ENCODE assay signal across 8 cellular contexts in genomic region chr1:33180226-33181037, GRCh38. TPM values are rescaled to one million over a fixed set of nuclear protein-coding genes. Genes with fewer than 3 reads are reported as not detected.
DNase-seq lines count a peak whose midpoint lies in the region; ATAC-seq and TF ChIP-seq lines count a peak whose summit lies in the region.

No MANE protein-coding gene starts in this region.

- H3K4me3 ChIP-seq in WI38 (ENCODE audit: low read depth, low read length) (peak overlapping the region; percentile 76), breast epithelium (peak overlapping the region; percentile 75 to 93 (median 84)), iPS-20b (ENCODE audit: low read length) (peak overlapping the region; percentile 77), skeletal muscle satellite cell (ENCODE audit: low read length) (peak overlapping the region; percentile 82)

- H3K9ac ChIP-seq in iPS-20b (ENCODE audit: low read depth, low read length) = no peak overlapping the region
- H3K9ac ChIP-seq in skeletal muscle satellite cell (ENCODE audit: low read depth, low read length) = peak overlapping the region; percentile 58

- peak overlapping the region in 1 of 2 donors; percentile 90 for H3K27ac ChIP-seq in breast epithelium
- no peak overlapping the region for H3K27ac ChIP-seq in iPS-20b (ENCODE audit: low read length)

- H3K27me3 ChIP-seq in breast epithelium = no peaks in the 10 kb centered on the region
- peaks cover 13% of the 10 kb centered on the region; the same call in 1 of the 2 replicates for H3K27me3 ChIP-seq in iPS-20b (ENCODE audit: insufficient read depth, low read length)
- H3K27me3 ChIP-seq in skeletal muscle satellite cell (ENCODE audit: control insufficient read depth, insufficient read depth, low read length) = peaks cover 17% of the 10 kb centered on the region

- no peaks in the 10 kb centered on the region for H3K36me3 ChIP-seq in breast epithelium
- no peaks in the 10 kb centered on the region for H3K36me3 ChIP-seq in iPS-20b (ENCODE audit: insufficient read depth, low read depth, low read length)
- no peaks in the 10 kb centered on the region for H3K36me3 ChIP-seq in skeletal muscle satellite cell (ENCODE audit: insufficient read depth, low read length)

- H3K9me3 ChIP-seq in breast epithelium = no peaks in the 10 kb centered on the region
- H3K9me3 ChIP-seq in iPS-20b (ENCODE audit: insufficient read depth, low read depth, low read length) = no peaks in the 10 kb centered on the region
- H3K9me3 ChIP-seq in skeletal muscle satellite cell (replicated peaks; ENCODE audit: low read length) = no peaks in the 10 kb centered on the region

- ATAC-seq in GM18505 (IDR thresholded peaks at IDR 0.05; ENCODE audit: unreplicated experiment) (peak; percentile 67), HG03064 (IDR thresholded peaks at IDR 0.05; ENCODE audit: low read depth, unreplicated experiment) (peak; percentile 69), GM18870 (IDR thresholded peaks at IDR 0.05; ENCODE audit: unreplicated experiment) (no peak)

- H3K4me1 ChIP-seq in breast epithelium (no peaks in the 10 kb centered on the region), iPS-20b (ENCODE audit: insufficient read depth, low read length) (peaks cover 11% of the 10 kb centered on the region; the same call in 1 of the 2 replicates), skeletal muscle satellite cell (ENCODE audit: control insufficient read depth, insufficient read depth, low read length) (peaks cover 29% of the 10 kb centered on the region)

- TF ChIP-seq CTCF in WI38 (IDR thresholded peaks at IDR 0.05; ENCODE audit: low read depth, low read length) (no peak), breast epithelium (IDR thresholded peaks at IDR 0.05) (no peak)

- peak; percentile 80 for DNase-seq in NCI-H2171 treated with DMSO at 0.1 percent for 48 hours (lab: John Stamatoyannopoulos, UW)
- DNase-seq in breast epithelium (ENCODE audit: low spot score in 2 of 2) = peak; percentile 88 to 90

- H3K4me2 ChIP-seq in skeletal muscle satellite cell (ENCODE audit: low read length) = peak overlapping the region; percentile 94

- TF ChIP-seq POLR2A in GM18505 (IDR thresholded peaks at IDR 0.05; ENCODE audit: borderline replicate concordance, extremely low read depth, insufficient read depth, insufficient read length) (no peak), breast epithelium (IDR thresholded peaks at IDR 0.05) (no peak)

- intact Hi-C loops in breast epithelium (cut with DNase I; ENCODE audit: low total_unique reads) = no loop called here

RNA-seq across cellular contexts. Expression of gene TRIM62, which starts 1.4 kb away (rescaled TPM):
- 10 to 100 TPM in 1 of 3 donors, 1 to 10 TPM in 2; 4.3 to 10.8 (median 7.2) TPM for total RNA-seq in breast epithelium
- total RNA-seq in skeletal muscle satellite cell (2012; rRNA removed) = 1.0 and 1.5 TPM in 2 replicates
